8 cellular contexts compared by ENCODE assay signal in genomic region chr1:174998569-174999215, GRCh38. TPM values are rescaled to one million over a fixed set of nuclear protein-coding genes. Genes with fewer than 3 reads are reported as not detected.
DNase-seq lines count a peak whose midpoint lies in the region; ATAC-seq and TF ChIP-seq lines count a peak whose summit lies in the region.

No MANE protein-coding gene starts in this region.

- POLR2A ChIA-PET in activated CD4-positive, alpha-beta memory T cell treated with anti-CD3 and anti-CD28 coated beads, Interleukin-2, amount 10 ng/mL, durations not matched to agents 7 days and 5 days (lab: Charles Lee): interaction anchor here (0.6 to 10.1 kb wide), 28 partner anchors 8 to 1522 kb away, joined by 3 to 203 read pairs (median 8); partner anchors contain the start of genes CENPL, DARS2, GAS5 and KIAA0040

- intact Hi-C loops in aorta (cut with DNase I): loop anchor here in 1 of 2 donors (1.0 to 10.0 kb wide), 2 partner anchors 25 to 204 kb away; partner anchors contain the start of gene MRPS14

- H3K27ac ChIP-seq in neural cell (ENCODE audit: low read length) (peak overlapping the region; percentile 99), aorta (ENCODE audit: low read depth in 1 of 2, low read length in 2 of 2) (peak overlapping the region; percentile 71 to 81)

- H3K27me3 ChIP-seq in neural cell (ENCODE audit: insufficient read depth, low read depth, low read length) (no peaks in the 10 kb centered on the region), aorta (ENCODE audit: control insufficient read depth in 1 of 2, insufficient read depth in 2 of 2, low read length in 1 of 2) (no peaks in the 10 kb centered on the region)

- peak overlapping the region; percentile 93 for H3K9ac ChIP-seq in neural cell (ENCODE audit: low read length)

- H3K36me3 ChIP-seq in neural cell (ENCODE audit: insufficient read depth, low read length) (no peaks in the 10 kb centered on the region), aorta (ENCODE audit: control insufficient read depth in 1 of 2, insufficient read depth in 2 of 2, low read length in 1 of 2) (peaks cover 2 to 4% of the 10 kb centered on the region in 2 donors)

- peaks cover 47% of the 10 kb centered on the region for H3K36me3 Mint-ChIP-seq in activated T-cell treated with anti-CD3 and anti-CD28 coated beads, Interleukin-2, amount 50 U/mL, for 24 hours (ENCODE audit: low read depth)
- H3K36me3 Mint-ChIP-seq in activated CD4-positive, alpha-beta memory T cell treated with anti-CD3 and anti-CD28 coated beads, Interleukin-2, amount 10 ng/mL, durations not matched to agents 7 days and 5 days (ENCODE audit: low read depth): peaks cover 43% of the 10 kb centered on the region

- DNase-seq in activated T-cell treated with anti-CD3 and anti-CD28 coated beads for 24 hours (ENCODE audit: low read depth) (peak; percentile 20), NCI-H510A (lab: John Stamatoyannopoulos, UW) (peak; percentile 38), fibroblast of mammary gland (ENCODE audit: low read depth) (peak; percentile 63), aorta (no peak)
- no peak for DNase-seq in activated T-cell treated with anti-CD3 and anti-CD28 coated beads, Interleukin-2, amount 50 U/mL, for 24 hours
- DNase-seq in activated CD4-positive, alpha-beta memory T cell treated with anti-CD3 and anti-CD28 coated beads, Interleukin-2, amount 10 ng/mL, durations not matched to agents 7 days and 5 days: peak; percentile 59

- no peaks in the 10 kb centered on the region for H3K9me2 ChIP-seq in neural cell (ENCODE audit: insufficient read depth, low read length)

- 8 to 11% methylated on average over 19 of the region's 19 CpGs for WGBS in aorta, 2 donors

- H3K9me3 Mint-ChIP-seq in activated T-cell treated with anti-CD3 and anti-CD28 coated beads, Interleukin-2, amount 50 U/mL, for 24 hours: no peaks in the 10 kb centered on the region
- H3K9me3 Mint-ChIP-seq in activated CD4-positive, alpha-beta memory T cell treated with anti-CD3 and anti-CD28 coated beads, Interleukin-2, amount 10 ng/mL, durations not matched to agents 7 days and 5 days: no peaks in the 10 kb centered on the region

- peak overlapping the region; percentile 98 for H3K4me2 ChIP-seq in neural cell (ENCODE audit: low read length)

- H3K4me1 ChIP-seq in aorta (ENCODE audit: control insufficient read depth in 1 of 2, insufficient read depth in 2 of 2, low read length in 2 of 2): no peaks in the 10 kb centered on the region

- peaks cover 3% of the 10 kb centered on the region for H4K20me1 ChIP-seq in neural cell (ENCODE audit: insufficient read depth)

- no peaks in the 10 kb centered on the region for H3K27me3 Mint-ChIP-seq in activated T-cell treated with anti-CD3 and anti-CD28 coated beads, Interleukin-2, amount 50 U/mL, for 24 hours
- no peaks in the 10 kb centered on the region for H3K27me3 Mint-ChIP-seq in activated CD4-positive, alpha-beta memory T cell treated with anti-CD3 and anti-CD28 coated beads, Interleukin-2, amount 10 ng/mL, durations not matched to agents 7 days and 5 days

- no peak overlapping the region for H3K4me3 Mint-ChIP-seq in activated T-cell treated with anti-CD3 and anti-CD28 coated beads, Interleukin-2, amount 50 U/mL, for 24 hours
- H3K4me3 Mint-ChIP-seq in activated CD4-positive, alpha-beta memory T cell treated with anti-CD3 and anti-CD28 coated beads, Interleukin-2, amount 10 ng/mL, durations not matched to agents 7 days and 5 days: no peak overlapping the region

- H3K27ac Mint-ChIP-seq in activated T-cell treated with anti-CD3 and anti-CD28 coated beads, Interleukin-2, amount 50 U/mL, for 24 hours: no peak overlapping the region
- H3K27ac Mint-ChIP-seq in activated CD4-positive, alpha-beta memory T cell treated with anti-CD3 and anti-CD28 coated beads, Interleukin-2, amount 10 ng/mL, durations not matched to agents 7 days and 5 days: no peak overlapping the region

- H3K9me3 ChIP-seq in neural cell (ENCODE audit: low read length) (no peaks in the 10 kb centered on the region), aorta (ENCODE audit: control insufficient read depth, low read length) (no peaks in the 10 kb centered on the region)

- no peak for TF ChIP-seq EP300 in neural cell (conservative IDR thresholded peaks at IDR 0.05; ENCODE audit: poor library complexity, severe bottlenecking)

- H3F3A ChIP-seq in neural cell (ENCODE audit: insufficient read depth, low read length, poor library complexity, severe bottlenecking): peaks cover 6% of the 10 kb centered on the region

- TF ChIP-seq RAD21 in neural cell (conservative IDR thresholded peaks at IDR 0.05): peak; percentile 75

- peaks cover 40% of the 10 kb centered on the region for H3K4me1 Mint-ChIP-seq in activated T-cell treated with anti-CD3 and anti-CD28 coated beads, Interleukin-2, amount 50 U/mL, for 24 hours (ENCODE audit: low read depth)
- peaks cover 35% of the 10 kb centered on the region for H3K4me1 Mint-ChIP-seq in activated CD4-positive, alpha-beta memory T cell treated with anti-CD3 and anti-CD28 coated beads, Interleukin-2, amount 10 ng/mL, durations not matched to agents 7 days and 5 days

- peaks cover 32% of the 10 kb centered on the region for H3K79me2 ChIP-seq in neural cell (replicated peaks; ENCODE audit: insufficient read depth, low read length)

- CTCF ChIA-PET in activated CD4-positive, alpha-beta memory T cell treated with anti-CD3 and anti-CD28 coated beads, Interleukin-2, amount 10 ng/mL, durations not matched to agents 7 days and 5 days (lab: Charles Lee): interaction anchor here (0.6 to 3.4 kb wide), 19 partner anchors 9 to 228 kb away, joined by 3 to 35 read pairs (median 6); partner anchors contain the start of gene MRPS14

- ATAC-seq in HG03432 (IDR thresholded peaks at IDR 0.05; ENCODE audit: unreplicated experiment) (peak; percentile 0), aorta (ENCODE audit: low FRiP score) (peak; percentile 1)

- H3K4me3 ChIP-seq in fibroblast of mammary gland (ENCODE audit: control insufficient read depth, low read depth, low read length): peak overlapping the region; percentile 60
- peak overlapping the region; percentile 94 for H3K4me3 ChIP-seq in neural cell (ENCODE audit: low read length)
- peak overlapping the region; percentile 11 to 30 for H3K4me3 ChIP-seq in aorta (ENCODE audit: low read length in 2 of 2)

- TF ChIP-seq CTCF in fibroblast of mammary gland (conservative IDR thresholded peaks at IDR 0.05; ENCODE audit: control insufficient read depth, insufficient read depth, low read depth, low read length): peak; percentile 82
- TF ChIP-seq CTCF in neural cell (IDR thresholded peaks at IDR 0.05; ENCODE audit: poor library complexity, severe bottlenecking): peak; percentile 86

- peak overlapping the region; percentile 100 for H2AFZ ChIP-seq in neural cell (ENCODE audit: low read depth, low read length)

TF ChIP-seq in neural cell, 6 proteins besides CTCF, POLR2A, EP300 and RAD21:
- TF ChIP-seq, protein P1, sequence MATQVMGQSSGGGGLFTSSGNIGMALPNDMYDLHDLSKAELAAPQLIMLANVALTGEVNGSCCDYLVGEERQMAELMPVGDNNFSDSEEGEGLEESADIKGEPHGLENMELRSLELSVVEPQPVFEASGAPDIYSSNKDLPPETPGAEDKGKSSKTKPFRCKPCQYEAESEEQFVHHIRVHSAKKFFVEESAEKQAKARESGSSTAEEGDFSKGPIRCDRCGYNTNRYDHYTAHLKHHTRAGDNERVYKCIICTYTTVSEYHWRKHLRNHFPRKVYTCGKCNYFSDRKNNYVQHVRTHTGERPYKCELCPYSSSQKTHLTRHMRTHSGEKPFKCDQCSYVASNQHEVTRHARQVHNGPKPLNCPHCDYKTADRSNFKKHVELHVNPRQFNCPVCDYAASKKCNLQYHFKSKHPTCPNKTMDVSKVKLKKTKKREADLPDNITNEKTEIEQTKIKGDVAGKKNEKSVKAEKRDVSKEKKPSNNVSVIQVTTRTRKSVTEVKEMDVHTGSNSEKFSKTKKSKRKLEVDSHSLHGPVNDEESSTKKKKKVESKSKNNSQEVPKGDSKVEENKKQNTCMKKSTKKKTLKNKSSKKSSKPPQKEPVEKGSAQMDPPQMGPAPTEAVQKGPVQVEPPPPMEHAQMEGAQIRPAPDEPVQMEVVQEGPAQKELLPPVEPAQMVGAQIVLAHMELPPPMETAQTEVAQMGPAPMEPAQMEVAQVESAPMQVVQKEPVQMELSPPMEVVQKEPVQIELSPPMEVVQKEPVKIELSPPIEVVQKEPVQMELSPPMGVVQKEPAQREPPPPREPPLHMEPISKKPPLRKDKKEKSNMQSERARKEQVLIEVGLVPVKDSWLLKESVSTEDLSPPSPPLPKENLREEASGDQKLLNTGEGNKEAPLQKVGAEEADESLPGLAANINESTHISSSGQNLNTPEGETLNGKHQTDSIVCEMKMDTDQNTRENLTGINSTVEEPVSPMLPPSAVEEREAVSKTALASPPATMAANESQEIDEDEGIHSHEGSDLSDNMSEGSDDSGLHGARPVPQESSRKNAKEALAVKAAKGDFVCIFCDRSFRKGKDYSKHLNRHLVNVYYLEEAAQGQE (IDR thresholded peaks at IDR 0.05; ENCODE audit: borderline replicate concordance): no peak
- no peak for TF ChIP-seq EZH2 (IDR thresholded peaks at IDR 0.05; ENCODE audit: borderline replicate concordance, insufficient read depth, low read length, poor library complexity, severe bottlenecking)
- TF ChIP-seq SMC3 (conservative IDR thresholded peaks at IDR 0.05; ENCODE audit: poor library complexity): peak; percentile 89
- no peak for TF ChIP-seq TAF1 (IDR thresholded peaks at IDR 0.05; ENCODE audit: low read depth)
- TF ChIP-seq POLR2AphosphoS5 (IDR thresholded peaks at IDR 0.05): no peak

RNA-seq across cellular contexts. Expression of gene CACYBP, which starts 1.1 kb away (rescaled TPM):
- 100 to 1,000 TPM; 234 to 254 TPM for total RNA-seq in activated CD4-positive, alpha-beta memory T cell treated with anti-CD3 and anti-CD28 coated beads, Interleukin-2, amount 10 ng/mL, durations not matched to agents 7 days and 5 days
- polyA plus RNA-seq in neural cell (177 and 484 TPM in 2 replicates), aorta (10 to 100 TPM; 43.5 to 76.5 TPM)
- polyA minus RNA-seq in neural cell: 96.4 and 156 TPM in 2 replicates
- total RNA-seq in aorta: 10 to 100 TPM; 54.8 to 69.6 TPM

RNA-seq across cellular contexts. Expression of gene MRPS14, which starts 24.5 kb away (rescaled TPM):
- total RNA-seq in activated CD4-positive, alpha-beta memory T cell treated with anti-CD3 and anti-CD28 coated beads, Interleukin-2, amount 10 ng/mL, durations not matched to agents 7 days and 5 days: 10 to 100 TPM; 34.1 TPM
- 49.5 and 54.3 TPM in 2 replicates for polyA plus RNA-seq in neural cell
- polyA minus RNA-seq in neural cell: 43.8 and 50.4 TPM in 2 replicates
- total RNA-seq in aorta: 10 to 100 TPM; 22.0 to 28.3 TPM
- 10 to 100 TPM; 21.5 to 22.7 TPM for polyA plus RNA-seq in aorta

Comparison
In these comparisons a context has a peak if more than half of its experiments do, and no peak if none do; other contexts are left out.
1. DNase-seq: peak in activated T-cell treated with anti-CD3 and anti-CD28 coated beads for 24 hours (single experiment), NCI-H510A (single experiment), activated CD4-positive, alpha-beta memory T cell treated with anti-CD3 and anti-CD28 coated beads, Interleukin-2, amount 10 ng/mL, durations not matched to agents 7 days and 5 days (single experiment) and fibroblast of mammary gland (single experiment); none in activated T-cell treated with anti-CD3 and anti-CD28 coated beads, Interleukin-2, amount 50 U/mL, for 24 hours (single experiment) and aorta (0 of 2).
2. H3K4me3 ChIP-seq: peak in every context shown above with its lines; median percentile 94 in neural cell; 60 in fibroblast of mammary gland; 20 in aorta.